Comparison of ENCODE assay signal across 8 cellular contexts in the genomic region with DNA sequence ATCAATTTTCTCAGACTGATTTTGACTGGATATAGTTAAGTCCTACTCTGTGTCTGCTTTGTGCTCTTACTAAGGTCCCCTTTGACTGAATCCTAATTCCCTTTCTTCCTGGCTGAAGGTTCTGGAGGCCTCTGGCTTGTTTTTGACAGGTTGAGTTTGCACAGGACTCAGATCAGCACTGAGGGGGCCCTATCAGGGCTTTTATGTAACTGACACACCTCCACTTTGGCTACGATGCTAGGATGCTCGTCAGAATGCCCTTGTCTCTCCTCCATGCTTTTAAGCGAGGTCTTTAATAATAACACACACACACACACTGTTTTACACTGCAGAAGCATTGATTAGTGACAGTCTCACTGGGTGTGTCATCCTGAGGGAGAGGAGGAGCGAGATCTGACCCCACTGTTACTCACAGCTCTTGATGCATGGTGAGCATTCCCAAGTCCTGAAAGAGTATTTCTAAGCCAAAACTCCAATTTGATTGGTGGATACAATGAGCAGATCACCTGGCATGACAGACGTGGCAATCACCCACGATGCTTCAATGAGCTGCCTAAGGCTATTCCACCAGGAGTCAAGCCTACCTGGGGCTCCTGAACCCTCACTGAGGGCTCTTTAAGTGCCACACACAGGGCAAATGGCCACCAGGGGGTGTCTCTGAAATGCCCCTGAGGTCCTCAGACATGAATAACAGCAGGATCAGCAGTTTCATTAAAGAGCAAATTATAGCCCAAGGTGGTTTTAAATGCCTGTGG.
DNase-seq lines count a peak whose midpoint lies in the region; ATAC-seq lines count a peak whose summit lies in the region.

No MANE protein-coding gene starts in this region.

- peaks cover 12% of the 10 kb centered on the region for H3K4me1 Mint-ChIP-seq in activated T-cell treated with anti-CD3 and anti-CD28 coated beads, Interleukin-2, amount 50 U/mL, for 24 hours (ENCODE audit: low read depth)
- H3K4me1 Mint-ChIP-seq in effector memory CD8-positive, alpha-beta T cell (ENCODE audit: low read depth in 2 of 2): peaks cover 18 to 22% of the 10 kb centered on the region in 2 donors
- peaks cover 10% of the 10 kb centered on the region for H3K4me1 Mint-ChIP-seq in activated T-helper 2 cell treated with anti-CD3 and anti-CD28 coated beads, Interferon-gamma antibody, Interleukin-2, Interleukin-4, amounts not matched to agents 10 μg/mL and 5 μg/mL and 100 μg/mL, durations not matched to agents 14 hours and 24 hours and 36 hours (ENCODE audit: low read depth)

- H3K9me3 Mint-ChIP-seq in activated T-cell treated with anti-CD3 and anti-CD28 coated beads, Interleukin-2, amount 50 U/mL, for 24 hours: peaks cover 5% of the 10 kb centered on the region
- no peaks in the 10 kb centered on the region for H3K9me3 Mint-ChIP-seq in effector memory CD8-positive, alpha-beta T cell
- peaks cover 10% of the 10 kb centered on the region for H3K9me3 Mint-ChIP-seq in activated T-helper 2 cell treated with anti-CD3 and anti-CD28 coated beads, Interferon-gamma antibody, Interleukin-2, Interleukin-4, amounts not matched to agents 10 μg/mL and 5 μg/mL and 100 μg/mL, durations not matched to agents 14 hours and 24 hours and 36 hours

- peak; percentile 21 for ATAC-seq in effector memory CD8-positive, alpha-beta T cell (replicated peaks)
- ATAC-seq in GM19452 (IDR thresholded peaks at IDR 0.05; ENCODE audit: unreplicated experiment): no peak
- no peak for ATAC-seq in GM21825 (IDR thresholded peaks at IDR 0.05; ENCODE audit: unreplicated experiment)

- peaks cover 19% of the 10 kb centered on the region for H3K27me3 Mint-ChIP-seq in activated T-cell treated with anti-CD3 and anti-CD28 coated beads, Interleukin-2, amount 50 U/mL, for 24 hours
- peaks cover 14 to 35% of the 10 kb centered on the region in 2 donors for H3K27me3 Mint-ChIP-seq in effector memory CD8-positive, alpha-beta T cell
- no peaks in the 10 kb centered on the region for H3K27me3 Mint-ChIP-seq in activated T-helper 2 cell treated with anti-CD3 and anti-CD28 coated beads, Interferon-gamma antibody, Interleukin-2, Interleukin-4, amounts not matched to agents 10 μg/mL and 5 μg/mL and 100 μg/mL, durations not matched to agents 14 hours and 24 hours and 36 hours (ENCODE audit: low read depth)

- intact Hi-C loops in activated T-helper 2 cell treated with anti-CD3 and anti-CD28 coated beads, Interferon-gamma antibody, Interleukin-2, Interleukin-4, amounts not matched to agents 10 μg/mL and 5 μg/mL and 100 μg/mL, durations not matched to agents 14 hours and 24 hours and 36 hours (cut with micrococcal nuclease): no loop called here

- H3K36me3 Mint-ChIP-seq in activated T-cell treated with anti-CD3 and anti-CD28 coated beads, Interleukin-2, amount 50 U/mL, for 24 hours (ENCODE audit: low read depth): no peaks in the 10 kb centered on the region
- H3K36me3 Mint-ChIP-seq in effector memory CD8-positive, alpha-beta T cell (ENCODE audit: insufficient read depth): peaks cover 3% of the 10 kb centered on the region
- no peaks in the 10 kb centered on the region for H3K36me3 Mint-ChIP-seq in activated T-helper 2 cell treated with anti-CD3 and anti-CD28 coated beads, Interferon-gamma antibody, Interleukin-2, Interleukin-4, amounts not matched to agents 10 μg/mL and 5 μg/mL and 100 μg/mL, durations not matched to agents 14 hours and 24 hours and 36 hours (ENCODE audit: low read depth)

- no peak overlapping the region for H3K27ac Mint-ChIP-seq in activated T-cell treated with anti-CD3 and anti-CD28 coated beads, Interleukin-2, amount 50 U/mL, for 24 hours
- H3K27ac Mint-ChIP-seq in effector memory CD8-positive, alpha-beta T cell: no peak overlapping the region
- no peak overlapping the region for H3K27ac Mint-ChIP-seq in activated T-helper 2 cell treated with anti-CD3 and anti-CD28 coated beads, Interferon-gamma antibody, Interleukin-2, Interleukin-4, amounts not matched to agents 10 μg/mL and 5 μg/mL and 100 μg/mL, durations not matched to agents 14 hours and 24 hours and 36 hours

- no peak overlapping the region for H3K4me3 Mint-ChIP-seq in activated T-cell treated with anti-CD3 and anti-CD28 coated beads, Interleukin-2, amount 50 U/mL, for 24 hours
- H3K4me3 Mint-ChIP-seq in effector memory CD8-positive, alpha-beta T cell: no peak overlapping the region
- no peak overlapping the region for H3K4me3 Mint-ChIP-seq in activated T-helper 2 cell treated with anti-CD3 and anti-CD28 coated beads, Interferon-gamma antibody, Interleukin-2, Interleukin-4, amounts not matched to agents 10 μg/mL and 5 μg/mL and 100 μg/mL, durations not matched to agents 14 hours and 24 hours and 36 hours (ENCODE audit: low read depth)

- peak; percentile 18 for DNase-seq in activated T-cell treated with anti-CD3 and anti-CD28 coated beads for 1 hour (ENCODE audit: low read depth)
- no peak for DNase-seq in activated T-cell treated with anti-CD3 and anti-CD28 coated beads, Interleukin-2, amount 50 U/mL, for 24 hours
- peak; percentile 8 for DNase-seq in RPMI7951 (ENCODE audit: low read depth)
- DNase-seq in effector memory CD8-positive, alpha-beta T cell: peak in 2 of 3 experiments; percentile 7 to 26
- peak; percentile 8 to 18 for DNase-seq in stimulated activated CD4-positive, alpha-beta T cell treated with anti-CD3 and anti-CD28 coated beads, Interleukin-4, amount 100 ng/mL, for 4 hours
- no peak for DNase-seq in activated T-helper 2 cell treated with anti-CD3 and anti-CD28 coated beads, Interferon-gamma antibody, Interleukin-2, Interleukin-4, amounts not matched to agents 10 μg/mL and 5 μg/mL and 100 μg/mL, durations not matched to agents 14 hours and 24 hours and 36 hours (ENCODE audit: low spot score)

Comparison
In these comparisons a context has a peak if more than half of its experiments do, and no peak if none do; other contexts are left out.
1. DNase-seq: peak in activated T-cell treated with anti-CD3 and anti-CD28 coated beads for 1 hour (single experiment), RPMI7951 (single experiment), effector memory CD8-positive, alpha-beta T cell (2 of 3) and stimulated activated CD4-positive, alpha-beta T cell treated with anti-CD3 and anti-CD28 coated beads, Interleukin-4, amount 100 ng/mL, for 4 hours (2 of 2); none in activated T-cell treated with anti-CD3 and anti-CD28 coated beads, Interleukin-2, amount 50 U/mL, for 24 hours (single experiment) and activated T-helper 2 cell treated with anti-CD3 and anti-CD28 coated beads, Interferon-gamma antibody, Interleukin-2, Interleukin-4, amounts not matched to agents 10 μg/mL and 5 μg/mL and 100 μg/mL, durations not matched to agents 14 hours and 24 hours and 36 hours (single experiment).